ENCODE assay signal across 9 cellular contexts in genomic region chr5:169636477-169637084, GRCh38. TPM values are rescaled to one million over a fixed set of nuclear protein-coding genes. Genes with fewer than 3 reads are reported as not detected.
DNase-seq lines count a peak whose midpoint lies in the region; ATAC-seq and TF ChIP-seq lines count a peak whose summit lies in the region.
"Had no signal": no experiment of that assay in that cellular context is flagged by ENCODE, and none has a peak within 500 bp of the region (broad histone marks: within the 10 kb centered on the region; RNA-seq: fewer than 3 reads in every experiment).

No MANE protein-coding gene starts in this region.

- H3K9me3 Mint-ChIP-seq in CD8-positive, alpha-beta memory T cell: peaks cover 0 to 6% (median 0%) of the 10 kb centered on the region in 5 donors
- H3K9me3 Mint-ChIP-seq in dendritic cell treated with granulocyte-macrophage colony-stimulating factor and Interleukin-4, amounts not matched to agents 40 ng/mL and 50 ng/mL, for 4 days: peaks cover 12% of the 10 kb centered on the region

- peaks cover 42 to 50% (median 47%) of the 10 kb centered on the region in 3 donors for H3K4me1 Mint-ChIP-seq in CD8-positive, alpha-beta memory T cell
- peaks cover 53% of the 10 kb centered on the region for H3K4me1 Mint-ChIP-seq in dendritic cell treated with granulocyte-macrophage colony-stimulating factor and Interleukin-4, amounts not matched to agents 40 ng/mL and 50 ng/mL, for 4 days (ENCODE audit: low read depth)

- TF ChIP-seq CTCF in KMS-11 (conservative IDR thresholded peaks at IDR 0.05; ENCODE audit: low read depth, low read length): no peak

- no peaks in the 10 kb centered on the region for H3K36me3 ChIP-seq in CD8-positive, alpha-beta memory T cell (ENCODE audit: insufficient read depth, low read length)
- no peaks in the 10 kb centered on the region for H3K36me3 ChIP-seq in KMS-11 (ENCODE audit: insufficient read depth)
- no peaks in the 10 kb centered on the region for H3K36me3 ChIP-seq in neuronal stem cell (replicated peaks in 1 of 2; ENCODE audit: control insufficient read depth in 2 of 2, insufficient read depth in 2 of 2, low read length in 2 of 2)
- no peaks in the 10 kb centered on the region for H3K36me3 ChIP-seq in SJCRH30

- peaks cover 11 to 40% (median 12%) of the 10 kb centered on the region in 3 donors for H3K36me3 Mint-ChIP-seq in CD8-positive, alpha-beta memory T cell
- peaks cover 49% of the 10 kb centered on the region for H3K36me3 Mint-ChIP-seq in dendritic cell treated with granulocyte-macrophage colony-stimulating factor and Interleukin-4, amounts not matched to agents 40 ng/mL and 50 ng/mL, for 4 days (ENCODE audit: low read depth)

- no peaks in the 10 kb centered on the region for H4K20me1 ChIP-seq in KMS-11 (ENCODE audit: insufficient read depth)

- no peak overlapping the region for H3K4ac ChIP-seq in neuronal stem cell (ENCODE audit: low read length)

- no peak overlapping the region for H3K4me2 ChIP-seq in KMS-11
- H3K4me2 ChIP-seq in neuronal stem cell (ENCODE audit: insufficient read depth, low read length, poor library complexity, severe bottlenecking): peak overlapping the region; percentile 91

- peak overlapping the region; percentile 42; the same call in 1 of the 2 replicates for H3K9ac ChIP-seq in KMS-11
- H3K9ac ChIP-seq in neuronal stem cell (ENCODE audit: low read depth, low read length, poor library complexity): peak overlapping the region; percentile 52

- no peak overlapping the region for H4K91ac ChIP-seq in neuronal stem cell (ENCODE audit: low read depth, low read length, poor library complexity)

- no peak overlapping the region for H3K14ac ChIP-seq in neuronal stem cell (ENCODE audit: low read length)

- POLR2A ChIA-PET in CD8-positive, alpha-beta memory T cell (lab: Charles Lee): interaction anchor here (0.6 to 1.8 kb wide), 6 partner anchors 15 to 694 kb away, joined by 3 to 10 read pairs (median 3); partner anchors contain the start of gene SPDL1

- H4K8ac ChIP-seq in neuronal stem cell (ENCODE audit: low read depth, low read length): no peak overlapping the region

- no peak overlapping the region for H2AK5ac ChIP-seq in neuronal stem cell (ENCODE audit: low read depth, low read length)

- H3K27me3 ChIP-seq in CD8-positive, alpha-beta memory T cell (ENCODE audit: insufficient read depth, low read length, poor library complexity, severe bottlenecking): no peaks in the 10 kb centered on the region
- H3K27me3 ChIP-seq in KMS-11 (ENCODE audit: insufficient read depth, low read depth) (no peaks in the 10 kb centered on the region), neuronal stem cell (ENCODE audit: control insufficient read depth in 3 of 3, insufficient read depth in 3 of 3, low read depth in 1 of 3, low read length in 3 of 3) (peaks cover 0 to 21% (median 19%) of the 10 kb centered on the region in 3 experiments), SJCRH30 (no peaks in the 10 kb centered on the region)

- H3K23ac ChIP-seq in neuronal stem cell (ENCODE audit: low read depth, low read length, poor library complexity): peak overlapping the region; percentile 90

- H2BK12ac ChIP-seq in neuronal stem cell (ENCODE audit: low read length): no peak overlapping the region

- peak overlapping the region; percentile 59 for H2AFZ ChIP-seq in KMS-11 (ENCODE audit: low read depth)
- H2AFZ ChIP-seq in neuronal stem cell (ENCODE audit: low read length): peak overlapping the region; percentile 64

- CTCF ChIA-PET in CD8-positive, alpha-beta memory T cell (lab: Charles Lee): interaction anchor here (1.0 to 1.6 kb wide), 3 partner anchors 11 to 17 kb away, joined by 3 to 4 read pairs (median 3); no protein-coding TSS in a partner anchor

- H2BK5ac ChIP-seq in neuronal stem cell (ENCODE audit: low read length): no peak overlapping the region

- H3K27me3 Mint-ChIP-seq in CD8-positive, alpha-beta memory T cell: peaks cover 0 to 4% of the 10 kb centered on the region in 2 donors
- no peaks in the 10 kb centered on the region for H3K27me3 Mint-ChIP-seq in dendritic cell treated with granulocyte-macrophage colony-stimulating factor and Interleukin-4, amounts not matched to agents 40 ng/mL and 50 ng/mL, for 4 days

- H2BK15ac ChIP-seq in neuronal stem cell (ENCODE audit: low read length): no peak overlapping the region

- no peaks in the 10 kb centered on the region for H3K79me1 ChIP-seq in neuronal stem cell (ENCODE audit: low read depth, low read length)

- no peaks in the 10 kb centered on the region for H3K79me2 ChIP-seq in KMS-11 (ENCODE audit: insufficient read depth, low read depth)

- H3K4me3 ChIP-seq in CD8-positive, alpha-beta memory T cell (ENCODE audit: low read length): peak overlapping the region; percentile 96
- H3K4me3 ChIP-seq in KMS-11 (IDR thresholded peaks at IDR 0.05; ENCODE audit: insufficient read depth, low read depth, low read length) (no peak overlapping the region), neuronal stem cell (ENCODE audit: low read length in 2 of 2) (peak overlapping the region in 1 of 2 donors; percentile 76), SJCRH30 (no peak overlapping the region)

- peak overlapping the region; percentile 95 for H3K18ac ChIP-seq in neuronal stem cell (ENCODE audit: low read length)

- intact Hi-C loops in dendritic cell treated with granulocyte-macrophage colony-stimulating factor and Interleukin-4, amounts not matched to agents 40 ng/mL and 50 ng/mL, for 4 days (cut with micrococcal nuclease): loop anchor here (1.0 kb wide), 1 partner anchor 53 kb away; the partner anchor contains the start of gene SPDL1

- H3K27ac Mint-ChIP-seq in CD8-positive, alpha-beta memory T cell: peak overlapping the region; percentile 84 to 98 (median 94)
- peak overlapping the region; percentile 96 for H3K27ac Mint-ChIP-seq in dendritic cell treated with granulocyte-macrophage colony-stimulating factor and Interleukin-4, amounts not matched to agents 40 ng/mL and 50 ng/mL, for 4 days

- H3K9me3 ChIP-seq in CD8-positive, alpha-beta memory T cell (ENCODE audit: low read length): no peaks in the 10 kb centered on the region
- H3K9me3 ChIP-seq in neuronal stem cell (replicated peaks in 1 of 2; ENCODE audit: control insufficient read depth in 2 of 2, insufficient read depth in 1 of 2, low read depth in 1 of 2, low read length in 2 of 2): peaks cover 0 to 4% of the 10 kb centered on the region in 2 donors
- 0 out of 2 replicates have a peak, but pooled peaks cover 3% of the 10 kb centered on the region for H3K9me3 ChIP-seq in SJCRH30 (replicated peaks)

- no peak for ATAC-seq in HG03159 (IDR thresholded peaks at IDR 0.05; ENCODE audit: unreplicated experiment)

- H2BK120ac ChIP-seq in neuronal stem cell (ENCODE audit: low read depth, low read length): peak overlapping the region; percentile 90

- H3K4me3 Mint-ChIP-seq in CD8-positive, alpha-beta memory T cell: peak overlapping the region; percentile 94 to 97 (median 95)
- H3K4me3 Mint-ChIP-seq in dendritic cell treated with granulocyte-macrophage colony-stimulating factor and Interleukin-4, amounts not matched to agents 40 ng/mL and 50 ng/mL, for 4 days: peak overlapping the region; percentile 92

- no peak for DNase-seq in CD8-positive, alpha-beta memory T cell
- DNase-seq in neuronal stem cell (ENCODE audit: low spot score): no peak
- no peak for DNase-seq in SJCRH30
- no peak for DNase-seq in AML-193 (lab: John Stamatoyannopoulos, UW)
- no peak for DNase-seq in NAMALWA (ENCODE audit: low spot score)

- WGBS in neuronal stem cell (ENCODE audit: extremely low coverage in 2 of 2, insufficient read length in 2 of 2, insufficient replicate concordance in 1 of 2), 2 donors: no CpG with 5 or more reads among the region's 23 CpGs

- peak overlapping the region; percentile 85 for H3K27ac ChIP-seq in CD8-positive, alpha-beta memory T cell (ENCODE audit: low read depth, low read length)
- H3K27ac ChIP-seq in KMS-11: peak overlapping the region; percentile 38; the same call in 1 of the 2 replicates
- no peak overlapping the region for H3K27ac ChIP-seq in neuronal stem cell (replicated peaks; ENCODE audit: low read length)
- H3K27ac ChIP-seq in SJCRH30: no peak overlapping the region

- peaks cover 37% of the 10 kb centered on the region for H3K4me1 ChIP-seq in CD8-positive, alpha-beta memory T cell (ENCODE audit: insufficient read depth, low read length)
- H3K4me1 ChIP-seq in KMS-11 (ENCODE audit: low read depth, poor library complexity, severe bottlenecking) (no peaks in the 10 kb centered on the region), neuronal stem cell (ENCODE audit: control insufficient read depth in 2 of 2, insufficient read depth in 1 of 2, low read depth in 1 of 2, low read length in 2 of 2) (peaks cover 0 to 2% of the 10 kb centered on the region in 2 donors), SJCRH30 (peaks cover 6% of the 10 kb centered on the region)

RNA-seq across cellular contexts. Expression of gene DOCK2, which starts 0.5 kb away (rescaled TPM):
- total RNA-seq in CD8-positive, alpha-beta memory T cell: 100 to 1,000 TPM; 155 to 157 TPM
- polyA plus RNA-seq in CD8-positive, alpha-beta memory T cell: 102 TPM
- polyA plus RNA-seq in neuronal stem cell (2013, experiment 1 of 2): 0.36 TPM
- polyA plus RNA-seq in neuronal stem cell (2013, experiment 2 of 2): 0.40 TPM
- 0.10 and 0.20 TPM in 2 replicates for total RNA-seq in SJCRH30 (2014; rRNA removed; shearing (Covaris generic))
- total RNA-seq: bronchial epithelial cell had no signal

RNA-seq across cellular contexts. Expression of gene SPDL1, which starts 53.0 kb away (rescaled TPM):
- total RNA-seq in CD8-positive, alpha-beta memory T cell: 10 to 100 TPM; 39.1 to 43.1 TPM
- polyA plus RNA-seq in CD8-positive, alpha-beta memory T cell: 6.6 TPM
- 39.9 TPM for polyA plus RNA-seq in neuronal stem cell (2013, experiment 1 of 2)
- polyA plus RNA-seq in neuronal stem cell (2013, experiment 2 of 2): 40.3 TPM
- 65.4 and 83.7 TPM in 2 replicates for total RNA-seq in SJCRH30 (2014; rRNA removed; shearing (Covaris generic))

Comparison
In these comparisons a context has a peak if more than half of its experiments do, and no peak if none do; other contexts are left out.
1. H3K27ac ChIP-seq: peak in CD8-positive, alpha-beta memory T cell (single experiment) and KMS-11 (single experiment); none in neuronal stem cell (single experiment) and SJCRH30 (single experiment).
2. RNA of gene DOCK2, which starts 0.5 kb away (total RNA-seq): 155 to 157 TPM in CD8-positive, alpha-beta memory T cell; 0.10 to 0.20 TPM in SJCRH30; every median in the first group is over 100 times any median in the second.